In genomic region chr11:55854704-55855103, GRCh38 we compare ENCODE assay signal across 1 cellular context.
TF ChIP-seq lines count a peak whose summit lies in the region.

No MANE protein-coding gene starts in this region.

TF ChIP-seq in GM12878, 131 proteins besides CTCF, POLR2A, EP300 and RAD21:
- TF ChIP-seq, protein P1, sequence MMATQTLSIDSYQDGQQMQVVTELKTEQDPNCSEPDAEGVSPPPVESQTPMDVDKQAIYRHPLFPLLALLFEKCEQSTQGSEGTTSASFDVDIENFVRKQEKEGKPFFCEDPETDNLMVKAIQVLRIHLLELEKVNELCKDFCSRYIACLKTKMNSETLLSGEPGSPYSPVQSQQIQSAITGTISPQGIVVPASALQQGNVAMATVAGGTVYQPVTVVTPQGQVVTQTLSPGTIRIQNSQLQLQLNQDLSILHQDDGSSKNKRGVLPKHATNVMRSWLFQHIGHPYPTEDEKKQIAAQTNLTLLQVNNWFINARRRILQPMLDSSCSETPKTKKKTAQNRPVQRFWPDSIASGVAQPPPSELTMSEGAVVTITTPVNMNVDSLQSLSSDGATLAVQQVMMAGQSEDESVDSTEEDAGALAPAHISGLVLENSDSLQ (IDR thresholded peaks at IDR 0.05) = peak; percentile 81
- TF ChIP-seq TCF3 (IDR thresholded peaks at IDR 0.05; ENCODE audit: borderline replicate concordance, insufficient read depth, low read depth, low read length) = no peak
